ENCODE assay signal across 14 cellular contexts in genomic region chr2:239114616-239115265, GRCh38.
DNase-seq lines count a peak whose midpoint lies in the region; ATAC-seq and TF ChIP-seq lines count a peak whose summit lies in the region.
"Had no signal": no experiment of that assay in that cellular context is flagged by ENCODE, and none has a peak within 500 bp of the region (broad histone marks: within the 10 kb centered on the region; RNA-seq: fewer than 3 reads in every experiment).

No MANE protein-coding gene starts in this region.

- H3K27me3 ChIP-seq in heart left ventricle (no peaks in the 10 kb centered on the region), layer of hippocampus (ENCODE audit: control insufficient read depth, insufficient read depth, low read length) (no peaks in the 10 kb centered on the region), upper lobe of left lung (no peaks in the 10 kb centered on the region)
- H3K27me3 ChIP-seq: left lung had no signal

- ATAC-seq in heart left ventricle (peak in 1 of 4 donors; percentile 58), left ventricle myocardium superior (no peak), upper lobe of left lung (ENCODE audit: low FRiP score in 2 of 2) (no peak)
- ATAC-seq: activated CD8-positive, alpha-beta T cell treated with anti-CD3 and anti-CD28 coated beads, Interleukin-2, amount 10 ng/mL, durations not matched to agents 7 days and 5 days had no signal

- H3K4me3 ChIP-seq in heart left ventricle (no peak overlapping the region), upper lobe of left lung (no peak overlapping the region)
- H3K4me3 ChIP-seq: left lung had no signal

- no peak overlapping the region for H3K4me3 Mint-ChIP-seq in brain
- H3K4me3 Mint-ChIP-seq: activated CD8-positive, alpha-beta T cell treated with anti-CD3 and anti-CD28 coated beads, Interleukin-2, amount 10 ng/mL, durations not matched to agents 7 days and 5 days; nephron progenitor cell had no signal

- DNase-seq in heart left ventricle = peak in 1 of 5 donors; percentile 37
- DNase-seq in left ventricle myocardium superior = no peak
- peak in 1 of 2 donors; percentile 79 for DNase-seq in upper lobe of left lung
- no peak for DNase-seq in effector CD4-positive, alpha-beta T cell
- DNase-seq in kidney glomerular epithelial cell (lab: John Stamatoyannopoulos, UW) = no peak
- no peak for DNase-seq in stimulated activated CD4-positive, alpha-beta T cell treated with anti-CD3 and anti-CD28 coated beads, Interleukin-4, amount 100 ng/mL, for 4 hours
- DNase-seq: activated CD8-positive, alpha-beta T cell treated with anti-CD3 and anti-CD28 coated beads, Interleukin-2, amount 10 ng/mL, durations not matched to agents 7 days and 5 days; head of caudate nucleus; NCI-H2029; nephron progenitor cell; SHP77 had no signal

- H3K27ac ChIP-seq in heart left ventricle = peak overlapping the region in 7 of 12 donors; percentile 28 to 78 (median 42)
- peak overlapping the region; percentile 1 for H3K27ac ChIP-seq in layer of hippocampus (ENCODE audit: low read depth, low read length)
- peak overlapping the region; percentile 4 to 73 (median 34) for H3K27ac ChIP-seq in upper lobe of left lung

- intact Hi-C loops in heart left ventricle (cut with DNase I) (no loop called here), left ventricle myocardium superior (cut with micrococcal nuclease) (no loop called here)

- TF ChIP-seq EP300 in upper lobe of left lung (IDR thresholded peaks at IDR 0.05) = no peak

- no peaks in the 10 kb centered on the region for H3K9me3 Mint-ChIP-seq in brain
- H3K9me3 Mint-ChIP-seq: nephron progenitor cell had no signal

- H3K27ac Mint-ChIP-seq in brain = peak overlapping the region in 3 of 5 experiments; percentile 38 to 62 (median 43)
- H3K27ac Mint-ChIP-seq: activated CD8-positive, alpha-beta T cell treated with anti-CD3 and anti-CD28 coated beads, Interleukin-2, amount 10 ng/mL, durations not matched to agents 7 days and 5 days had no signal

- 84 to 92% (median 89%) methylated on average over 21 to 25 of the region's 25 CpGs for WGBS in heart left ventricle, 4 donors
- 90 to 94% methylated on average over 13 to 25 of the region's 25 CpGs for WGBS in upper lobe of left lung, 2 donors

- TF ChIP-seq POLR2A in heart left ventricle (IDR thresholded peaks at IDR 0.05) = no peak
- no peak for TF ChIP-seq POLR2A in upper lobe of left lung (IDR thresholded peaks at IDR 0.05)

- H3K36me3 ChIP-seq in heart left ventricle (peaks cover 0 to 36% (median 24%) of the 10 kb centered on the region in 9 donors), upper lobe of left lung (peaks cover 0 to 39% (median 24%) of the 10 kb centered on the region in 4 donors)

- H3K36me3 Mint-ChIP-seq in brain = peaks cover 4% of the 10 kb centered on the region

- H3K4me1 ChIP-seq in heart left ventricle = peaks cover 0 to 26% (median 20%) of the 10 kb centered on the region in 12 donors
- H3K4me1 ChIP-seq in upper lobe of left lung = peaks cover 21 to 29% (median 23%) of the 10 kb centered on the region in 4 donors

- no peaks in the 10 kb centered on the region for H3K9me3 ChIP-seq in heart left ventricle
- H3K9me3 ChIP-seq in upper lobe of left lung = no peaks in the 10 kb centered on the region
- H3K9me3 ChIP-seq: left lung had no signal

- H3K4me1 Mint-ChIP-seq in brain = peaks cover 14% of the 10 kb centered on the region

- H3K27me3 Mint-ChIP-seq in brain = no peaks in the 10 kb centered on the region

- TF ChIP-seq CTCF in heart left ventricle (IDR thresholded peaks at IDR 0.05) = peak in 1 of 12 donors; percentile 6
- TF ChIP-seq CTCF in brain (conservative IDR thresholded peaks at IDR 0.05) = no peak
- TF ChIP-seq CTCF in upper lobe of left lung (IDR thresholded peaks at IDR 0.05) = no peak
